In genomic region chr1:114854693-114855320, GRCh38 we compare ENCODE assay signal across 1 cellular context.
A peak's percentile ranks its signal among the peaks of the same experiment; 100 is the strongest.
TF ChIP-seq lines count a peak whose summit lies in the region.

Gene SYCP1 (plus strand): TSS chr1:114854863. CDS start chr1:114855465, 602 bp downstream.

TF ChIP-seq in GM23338, 12 proteins besides CTCF, POLR2A, EP300 and RAD21:
- TF ChIP-seq ZNF462 (CRISPR knock-in tag; IDR thresholded peaks at IDR 0.05) (no peak), CREB1 (CRISPR knock-in tag; IDR thresholded peaks at IDR 0.05; ENCODE audit: low read depth) (no peak), EZH2 (IDR thresholded peaks at IDR 0.05; ENCODE audit: low read depth, unreplicated experiment) (peak; percentile 19), ETS1 (IDR thresholded peaks at IDR 0.05) (no peak), NANOG (IDR thresholded peaks at IDR 0.05; ENCODE audit: borderline replicate concordance) (no peak), ZNF114 (CRISPR knock-in tag; IDR thresholded peaks at IDR 0.05) (no peak), EZH2phosphoT487 (IDR thresholded peaks at IDR 0.05; ENCODE audit: unreplicated experiment) (no peak)
